2 cellular contexts compared by ENCODE assay signal in the genomic region with DNA sequence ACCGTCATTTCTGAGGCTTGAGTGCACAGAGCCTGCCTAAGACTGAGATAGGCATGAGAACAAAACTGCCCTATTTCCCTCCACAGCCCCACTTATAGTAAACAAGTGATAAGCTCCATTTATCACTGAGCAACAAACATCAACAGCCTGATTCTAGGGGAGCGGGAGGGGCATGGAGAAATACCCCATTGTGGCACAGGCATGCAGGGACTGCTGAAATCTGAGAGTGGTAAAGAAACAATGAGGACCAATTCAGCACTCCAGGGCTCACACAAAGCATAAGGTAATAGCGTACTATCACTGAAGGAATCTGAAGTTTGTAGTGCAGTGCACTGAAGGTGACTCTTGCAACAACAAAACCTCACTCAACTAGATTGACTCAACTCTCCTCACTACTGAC.
TF ChIP-seq lines count a peak whose summit lies in the region.

No MANE protein-coding gene starts in this region.

TF ChIP-seq in GM23338, 12 proteins besides CTCF, POLR2A, EP300 and RAD21 (continues in another document):
- TF ChIP-seq CREB1 (CRISPR knock-in tag; IDR thresholded peaks at IDR 0.05; ENCODE audit: low read depth) (no peak), POLR2AphosphoS5 (IDR thresholded peaks at IDR 0.05; ENCODE audit: low read depth) (no peak), NANOG (IDR thresholded peaks at IDR 0.05; ENCODE audit: borderline replicate concordance) (no peak), ZNF114 (CRISPR knock-in tag; IDR thresholded peaks at IDR 0.05) (no peak), EZH2 (IDR thresholded peaks at IDR 0.05; ENCODE audit: low read depth, unreplicated experiment) (no peak), STAT1 (IDR thresholded peaks at IDR 0.05; ENCODE audit: unreplicated experiment) (no peak), EZH2phosphoT487 (IDR thresholded peaks at IDR 0.05; ENCODE audit: unreplicated experiment) (no peak)
- TF ChIP-seq, protein P1, sequence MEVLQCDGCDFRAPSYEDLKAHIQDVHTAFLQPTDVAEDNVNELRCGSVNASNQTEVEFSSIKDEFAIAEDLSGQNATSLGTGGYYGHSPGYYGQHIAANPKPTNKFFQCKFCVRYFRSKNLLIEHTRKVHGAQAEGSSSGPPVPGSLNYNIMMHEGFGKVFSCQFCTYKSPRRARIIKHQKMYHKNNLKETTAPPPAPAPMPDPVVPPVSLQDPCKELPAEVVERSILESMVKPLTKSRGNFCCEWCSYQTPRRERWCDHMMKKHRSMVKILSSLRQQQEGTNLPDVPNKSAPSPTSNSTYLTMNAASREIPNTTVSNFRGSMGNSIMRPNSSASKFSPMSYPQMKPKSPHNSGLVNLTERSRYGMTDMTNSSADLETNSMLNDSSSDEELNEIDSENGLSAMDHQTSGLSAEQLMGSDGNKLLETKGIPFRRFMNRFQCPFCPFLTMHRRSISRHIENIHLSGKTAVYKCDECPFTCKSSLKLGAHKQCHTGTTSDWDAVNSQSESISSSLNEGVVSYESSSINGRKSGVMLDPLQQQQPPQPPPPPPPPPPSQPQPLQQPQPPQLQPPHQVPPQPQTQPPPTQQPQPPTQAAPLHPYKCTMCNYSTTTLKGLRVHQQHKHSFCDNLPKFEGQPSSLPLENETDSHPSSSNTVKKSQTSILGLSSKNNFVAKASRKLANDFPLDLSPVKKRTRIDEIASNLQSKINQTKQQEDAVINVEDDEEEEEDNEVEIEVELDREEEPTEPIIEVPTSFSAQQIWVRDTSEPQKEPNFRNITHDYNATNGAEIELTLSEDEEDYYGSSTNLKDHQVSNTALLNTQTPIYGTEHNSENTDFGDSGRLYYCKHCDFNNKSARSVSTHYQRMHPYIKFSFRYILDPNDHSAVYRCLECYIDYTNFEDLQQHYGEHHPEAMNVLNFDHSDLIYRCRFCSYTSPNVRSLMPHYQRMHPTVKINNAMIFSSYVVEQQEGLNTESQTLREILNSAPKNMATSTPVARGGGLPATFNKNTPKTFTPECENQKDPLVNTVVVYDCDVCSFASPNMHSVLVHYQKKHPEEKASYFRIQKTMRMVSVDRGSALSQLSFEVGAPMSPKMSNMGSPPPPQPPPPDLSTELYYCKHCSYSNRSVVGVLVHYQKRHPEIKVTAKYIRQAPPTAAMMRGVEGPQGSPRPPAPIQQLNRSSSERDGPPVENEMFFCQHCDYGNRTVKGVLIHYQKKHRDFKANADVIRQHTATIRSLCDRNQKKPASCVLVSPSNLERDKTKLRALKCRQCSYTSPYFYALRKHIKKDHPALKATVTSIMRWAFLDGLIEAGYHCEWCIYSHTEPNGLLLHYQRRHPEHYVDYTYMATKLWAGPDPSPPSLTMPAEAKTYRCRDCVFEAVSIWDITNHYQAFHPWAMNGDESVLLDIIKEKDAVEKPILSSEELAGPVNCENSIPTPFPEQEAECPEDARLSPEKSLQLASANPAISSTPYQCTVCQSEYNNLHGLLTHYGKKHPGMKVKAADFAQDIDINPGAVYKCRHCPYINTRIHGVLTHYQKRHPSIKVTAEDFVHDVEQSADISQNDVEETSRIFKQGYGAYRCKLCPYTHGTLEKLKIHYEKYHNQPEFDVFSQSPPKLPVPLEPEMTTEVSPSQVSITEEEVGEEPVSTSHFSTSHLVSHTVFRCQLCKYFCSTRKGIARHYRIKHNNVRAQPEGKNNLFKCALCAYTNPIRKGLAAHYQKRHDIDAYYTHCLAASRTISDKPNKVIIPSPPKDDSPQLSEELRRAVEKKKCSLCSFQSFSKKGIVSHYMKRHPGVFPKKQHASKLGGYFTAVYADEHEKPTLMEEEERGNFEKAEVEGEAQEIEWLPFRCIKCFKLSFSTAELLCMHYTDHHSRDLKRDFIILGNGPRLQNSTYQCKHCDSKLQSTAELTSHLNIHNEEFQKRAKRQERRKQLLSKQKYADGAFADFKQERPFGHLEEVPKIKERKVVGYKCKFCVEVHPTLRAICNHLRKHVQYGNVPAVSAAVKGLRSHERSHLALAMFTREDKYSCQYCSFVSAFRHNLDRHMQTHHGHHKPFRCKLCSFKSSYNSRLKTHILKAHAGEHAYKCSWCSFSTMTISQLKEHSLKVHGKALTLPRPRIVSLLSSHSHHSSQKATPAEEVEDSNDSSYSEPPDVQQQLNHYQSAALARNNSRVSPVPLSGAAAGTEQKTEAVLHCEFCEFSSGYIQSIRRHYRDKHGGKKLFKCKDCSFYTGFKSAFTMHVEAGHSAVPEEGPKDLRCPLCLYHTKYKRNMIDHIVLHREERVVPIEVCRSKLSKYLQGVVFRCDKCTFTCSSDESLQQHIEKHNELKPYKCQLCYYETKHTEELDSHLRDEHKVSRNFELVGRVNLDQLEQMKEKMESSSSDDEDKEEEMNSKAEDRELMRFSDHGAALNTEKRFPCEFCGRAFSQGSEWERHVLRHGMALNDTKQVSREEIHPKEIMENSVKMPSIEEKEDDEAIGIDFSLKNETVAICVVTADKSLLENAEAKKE (CRISPR knock-in tag; IDR thresholded peaks at IDR 0.05), result no peak
- TF ChIP-seq, protein P2, sequence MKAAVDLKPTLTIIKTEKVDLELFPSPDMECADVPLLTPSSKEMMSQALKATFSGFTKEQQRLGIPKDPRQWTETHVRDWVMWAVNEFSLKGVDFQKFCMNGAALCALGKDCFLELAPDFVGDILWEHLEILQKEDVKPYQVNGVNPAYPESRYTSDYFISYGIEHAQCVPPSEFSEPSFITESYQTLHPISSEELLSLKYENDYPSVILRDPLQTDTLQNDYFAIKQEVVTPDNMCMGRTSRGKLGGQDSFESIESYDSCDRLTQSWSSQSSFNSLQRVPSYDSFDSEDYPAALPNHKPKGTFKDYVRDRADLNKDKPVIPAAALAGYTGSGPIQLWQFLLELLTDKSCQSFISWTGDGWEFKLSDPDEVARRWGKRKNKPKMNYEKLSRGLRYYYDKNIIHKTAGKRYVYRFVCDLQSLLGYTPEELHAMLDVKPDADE (IDR thresholded peaks at IDR 0.05), result no peak
- TF ChIP-seq, protein P3, sequence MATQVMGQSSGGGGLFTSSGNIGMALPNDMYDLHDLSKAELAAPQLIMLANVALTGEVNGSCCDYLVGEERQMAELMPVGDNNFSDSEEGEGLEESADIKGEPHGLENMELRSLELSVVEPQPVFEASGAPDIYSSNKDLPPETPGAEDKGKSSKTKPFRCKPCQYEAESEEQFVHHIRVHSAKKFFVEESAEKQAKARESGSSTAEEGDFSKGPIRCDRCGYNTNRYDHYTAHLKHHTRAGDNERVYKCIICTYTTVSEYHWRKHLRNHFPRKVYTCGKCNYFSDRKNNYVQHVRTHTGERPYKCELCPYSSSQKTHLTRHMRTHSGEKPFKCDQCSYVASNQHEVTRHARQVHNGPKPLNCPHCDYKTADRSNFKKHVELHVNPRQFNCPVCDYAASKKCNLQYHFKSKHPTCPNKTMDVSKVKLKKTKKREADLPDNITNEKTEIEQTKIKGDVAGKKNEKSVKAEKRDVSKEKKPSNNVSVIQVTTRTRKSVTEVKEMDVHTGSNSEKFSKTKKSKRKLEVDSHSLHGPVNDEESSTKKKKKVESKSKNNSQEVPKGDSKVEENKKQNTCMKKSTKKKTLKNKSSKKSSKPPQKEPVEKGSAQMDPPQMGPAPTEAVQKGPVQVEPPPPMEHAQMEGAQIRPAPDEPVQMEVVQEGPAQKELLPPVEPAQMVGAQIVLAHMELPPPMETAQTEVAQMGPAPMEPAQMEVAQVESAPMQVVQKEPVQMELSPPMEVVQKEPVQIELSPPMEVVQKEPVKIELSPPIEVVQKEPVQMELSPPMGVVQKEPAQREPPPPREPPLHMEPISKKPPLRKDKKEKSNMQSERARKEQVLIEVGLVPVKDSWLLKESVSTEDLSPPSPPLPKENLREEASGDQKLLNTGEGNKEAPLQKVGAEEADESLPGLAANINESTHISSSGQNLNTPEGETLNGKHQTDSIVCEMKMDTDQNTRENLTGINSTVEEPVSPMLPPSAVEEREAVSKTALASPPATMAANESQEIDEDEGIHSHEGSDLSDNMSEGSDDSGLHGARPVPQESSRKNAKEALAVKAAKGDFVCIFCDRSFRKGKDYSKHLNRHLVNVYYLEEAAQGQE (IDR thresholded peaks at IDR 0.05; ENCODE audit: unreplicated experiment), result no peak

TF ChIP-seq in H1, 55 proteins besides CTCF, POLR2A, EP300 and RAD21:
- TF ChIP-seq, protein P4, sequence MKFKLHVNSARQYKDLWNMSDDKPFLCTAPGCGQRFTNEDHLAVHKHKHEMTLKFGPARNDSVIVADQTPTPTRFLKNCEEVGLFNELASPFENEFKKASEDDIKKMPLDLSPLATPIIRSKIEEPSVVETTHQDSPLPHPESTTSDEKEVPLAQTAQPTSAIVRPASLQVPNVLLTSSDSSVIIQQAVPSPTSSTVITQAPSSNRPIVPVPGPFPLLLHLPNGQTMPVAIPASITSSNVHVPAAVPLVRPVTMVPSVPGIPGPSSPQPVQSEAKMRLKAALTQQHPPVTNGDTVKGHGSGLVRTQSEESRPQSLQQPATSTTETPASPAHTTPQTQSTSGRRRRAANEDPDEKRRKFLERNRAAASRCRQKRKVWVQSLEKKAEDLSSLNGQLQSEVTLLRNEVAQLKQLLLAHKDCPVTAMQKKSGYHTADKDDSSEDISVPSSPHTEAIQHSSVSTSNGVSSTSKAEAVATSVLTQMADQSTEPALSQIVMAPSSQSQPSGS (IDR thresholded peaks at IDR 0.05; ENCODE audit: low read length), result no peak
- no peak for TF ChIP-seq JUND (IDR thresholded peaks at IDR 0.05; ENCODE audit: low read length)
- no peak for TF ChIP-seq SP1 (IDR thresholded peaks at IDR 0.05; ENCODE audit: low read depth, low read length)
- no peak for TF ChIP-seq EZH2 (IDR thresholded peaks at IDR 0.05; ENCODE audit: low read depth, low read length, severe bottlenecking)
- no peak for TF ChIP-seq TCF12 (IDR thresholded peaks at IDR 0.05; ENCODE audit: low read depth, low read length)
- no peak for TF ChIP-seq KDM5A (IDR thresholded peaks at IDR 0.05; ENCODE audit: low read length)
- TF ChIP-seq TAF7 (optimal IDR thresholded peaks at IDR 0.05; ENCODE audit: borderline replicate concordance, low read depth, low read length), result no peak
- no peak for TF ChIP-seq GABPA (IDR thresholded peaks at IDR 0.05; ENCODE audit: borderline replicate concordance, insufficient read depth, low read length)
- TF ChIP-seq TEAD4 (IDR thresholded peaks at IDR 0.05; ENCODE audit: low read depth, low read length), result no peak
- no peak for TF ChIP-seq FOSL1 (IDR thresholded peaks at IDR 0.05; ENCODE audit: insufficient read depth, low read depth, low read length)
- TF ChIP-seq, protein P5, sequence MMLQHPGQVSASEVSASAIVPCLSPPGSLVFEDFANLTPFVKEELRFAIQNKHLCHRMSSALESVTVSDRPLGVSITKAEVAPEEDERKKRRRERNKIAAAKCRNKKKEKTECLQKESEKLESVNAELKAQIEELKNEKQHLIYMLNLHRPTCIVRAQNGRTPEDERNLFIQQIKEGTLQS (IDR thresholded peaks at IDR 0.05; ENCODE audit: insufficient read depth, low read depth, low read length), result no peak
- TF ChIP-seq KDM1A (IDR thresholded peaks at IDR 0.05; ENCODE audit: borderline replicate concordance, low read length), result no peak
- no peak for TF ChIP-seq JUN (IDR thresholded peaks at IDR 0.05; ENCODE audit: low read depth, low read length)
- TF ChIP-seq SIX5 (IDR thresholded peaks at IDR 0.05; ENCODE audit: low read depth, low read length), result no peak
